ENCODE assay signal across 24 cellular contexts in genomic region chr14:90602088-90602687, GRCh38.
"Had no signal": no experiment of that assay in that cellular context is flagged by ENCODE, and none has a peak within 500 bp of the region (broad histone marks: within the 10 kb centered on the region; RNA-seq: fewer than 3 reads in every experiment).

No MANE protein-coding gene starts in this region.

- H3K27me3 ChIP-seq: colonic mucosa, vagina had no signal

- H3K9me3 ChIP-seq: colonic mucosa, mucosa of descending colon, vagina had no signal

- ATAC-seq: activated CD4-positive, CD25-positive, alpha-beta regulatory T cell treated with anti-CD3 and anti-CD28 coated beads, Interleukin-2, amount 50 U/mL, for 24 hours; activated naive CD8-positive, alpha-beta T cell treated with anti-CD3 and anti-CD28 coated beads, Interleukin-2, amount 50 U/mL, for 24 hours; activated T-cell treated with anti-CD3 and anti-CD28 coated beads, Interleukin-2, amount 50 U/mL, for 4 hours; activated T-helper 17 cell treated with anti-CD3 and anti-CD28 coated beads, Interleukin-2, amount 50 U/mL, for 72 hours; left colon; mucosa of descending colon; natural killer cell treated with Interleukin-12 subunit alpha and Interleukin-12 subunit beta and Interleukin-15 and Interleukin-18, amount 100 ng/mL, for 72 hours; right cardiac atrium had no signal

- H3K36me3 ChIP-seq: colonic mucosa, vagina, WERI-Rb-1 had no signal

- H3K4me3 ChIP-seq: colonic mucosa, mucosa of descending colon, vagina had no signal

- H3K27ac ChIP-seq: colonic mucosa, vagina, WERI-Rb-1 had no signal

- DNase-seq: activated CD4-positive, alpha-beta memory T cell treated with anti-CD3 and anti-CD28 coated beads, Interleukin-2, amount 10 ng/mL, durations not matched to agents 7 days and 5 days; activated CD4-positive, alpha-beta T cell treated with anti-CD3 and anti-CD28 coated beads, Interleukin-2, amount 10 ng/mL, durations not matched to agents 24 days and 14 days; activated naive CD8-positive, alpha-beta T cell treated with anti-CD3 and anti-CD28 coated beads, Interleukin-2, amount 50 U/mL, for 24 hours; activated T-cell treated with anti-CD3 and anti-CD28 coated beads, Interleukin-2, amount 50 U/mL, for 4 hours; amygdala; colonic mucosa; effector memory CD4-positive, alpha-beta T cell; erythroblast; head of caudate nucleus; hypothalamus; immature natural killer cell; kidney; left colon; mesendoderm; mucosa of descending colon; right cardiac atrium; stimulated activated CD4-positive, alpha-beta T cell treated with anti-CD3 and anti-CD28 coated beads, Interleukin-2, amount 100 ng/mL, for 48 hours; stimulated activated naive CD4-positive, alpha-beta T cell treated with Interleukin-2 at 50 U/mL for 16 hours; T-helper 9 cell; WERI-Rb-1 had no signal

- H3K4me1 ChIP-seq: colonic mucosa, vagina had no signal
